ENCODE assay signal across 18 cellular contexts in the genomic region with DNA sequence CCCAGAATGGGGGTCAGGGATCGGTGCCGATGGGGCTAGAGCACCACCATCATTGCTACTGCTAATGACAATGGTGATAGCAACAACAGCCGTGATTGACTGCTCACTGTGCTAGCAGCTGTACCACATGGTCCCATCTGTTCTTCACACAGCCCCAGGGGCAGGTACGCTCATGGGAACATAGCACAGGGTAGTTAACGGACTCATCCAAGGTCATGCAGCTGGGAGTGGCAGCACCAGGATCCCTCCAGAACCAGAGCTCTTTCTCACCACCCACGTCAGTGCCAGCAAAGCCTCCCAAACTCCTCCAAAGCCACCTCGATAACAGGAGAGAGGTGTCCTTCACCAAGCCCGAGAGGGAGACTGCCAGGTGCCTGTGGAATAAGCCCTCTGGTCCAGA. TPM values are rescaled to one million over a fixed set of nuclear protein-coding genes. Genes with fewer than 3 reads are reported as not detected.
A peak's percentile ranks its signal among the peaks of the same experiment; 100 is the strongest.
DNase-seq lines count a peak whose midpoint lies in the region; ATAC-seq and TF ChIP-seq lines count a peak whose summit lies in the region.
"Had no signal": no experiment of that assay in that cellular context is flagged by ENCODE, and none has a peak within 500 bp of the region (broad histone marks: within the 10 kb centered on the region; RNA-seq: fewer than 3 reads in every experiment).

No MANE protein-coding gene starts in this region.

- no TSS peak for BruUV-seq in Caco-2 (replicated peaks; lab: Mats Ljungman, UMichigan)

- H3K27ac ChIP-seq in BLaER1 = no peak overlapping the region
- H3K27ac ChIP-seq in RWPE2 (ENCODE audit: poor library complexity, severe bottlenecking) = no peak overlapping the region
- no peak overlapping the region for H3K27ac ChIP-seq in effector memory CD4-positive, alpha-beta T cell (ENCODE audit: insufficient read depth, low read length, poor library complexity, severe bottlenecking)
- H3K27ac ChIP-seq: A549, RWPE1, SJCRH30 had no signal

- H3K4me1 ChIP-seq in BLaER1 (peaks cover 14% of the 10 kb centered on the region), RWPE2 (ENCODE audit: insufficient read depth, poor library complexity, severe bottlenecking) (no peaks in the 10 kb centered on the region), Caco-2 (no peaks in the 10 kb centered on the region)
- peaks cover 8% of the 10 kb centered on the region for H3K4me1 ChIP-seq in effector memory CD4-positive, alpha-beta T cell (ENCODE audit: control insufficient read depth, insufficient read depth, low read length, poor library complexity, severe bottlenecking)
- H3K4me1 ChIP-seq: SJCRH30 had no signal

- H3K27me3 Mint-ChIP-seq in activated CD4-positive, alpha-beta T cell treated with anti-CD3 and anti-CD28 coated beads for 36 hours = no peaks in the 10 kb centered on the region
- no peaks in the 10 kb centered on the region for H3K27me3 Mint-ChIP-seq in Caco-2 (ENCODE audit: insufficient read depth, unreplicated experiment)
- H3K27me3 Mint-ChIP-seq: IgD-negative memory B cell had no signal

- intact Hi-C loops in posterior vena cava (cut with DNase I) (loop anchor here in 1 of 2 donors (10.0 kb wide), 1 partner anchor 142 kb away; no protein-coding TSS in a partner anchor), Caco-2 (cut with micrococcal nuclease; ENCODE audit: unreplicated experiment) (no loop called here)
- intact Hi-C loops in activated CD4-positive, alpha-beta T cell treated with anti-CD3 and anti-CD28 coated beads for 36 hours (cut with DNase I, micrococcal nuclease) = no loop called here

- no peaks in the 10 kb centered on the region for H4K20me1 ChIP-seq in BLaER1

- no peak for TF ChIP-seq CTCF in RWPE2 (IDR thresholded peaks at IDR 0.05; ENCODE audit: poor library complexity, severe bottlenecking)
- TF ChIP-seq CTCF in Caco-2 (IDR thresholded peaks at IDR 0.05; ENCODE audit: insufficient read depth in 1 of 2, low read depth in 1 of 2, low read length in 1 of 2, severe bottlenecking in 1 of 2, unreplicated experiment in 1 of 2) = no peak

- POLR2A ChIA-PET in activated CD4-positive, alpha-beta T cell treated with anti-CD3 and anti-CD28 coated beads for 36 hours (lab: Charles Lee) = interaction anchor here (0.7 kb wide), 1 partner anchor 127 kb away, joined by 5 read pairs; no protein-coding TSS in a partner anchor
- POLR2A ChIA-PET in Caco-2 (lab: Charles Lee) = no interaction called here

- no peak overlapping the region for H3K4me2 ChIP-seq in BLaER1
- H3K4me2 ChIP-seq: A549 had no signal

- H3K4me3 ChIP-seq in BLaER1 = no peak overlapping the region
- H3K4me3 ChIP-seq in RWPE2 (ENCODE audit: severe bottlenecking) = no peak overlapping the region
- H3K4me3 ChIP-seq in effector memory CD4-positive, alpha-beta T cell (ENCODE audit: insufficient read depth, low read depth, low read length, poor library complexity, severe bottlenecking) = no peak overlapping the region
- no peak overlapping the region for H3K4me3 ChIP-seq in Caco-2 (ENCODE audit: low read depth, low read length)
- H3K4me3 ChIP-seq: A549, HAP-1, SJCRH30 had no signal

- no peak overlapping the region for H3K4me3 Mint-ChIP-seq in activated CD4-positive, alpha-beta T cell treated with anti-CD3 and anti-CD28 coated beads for 36 hours
- H3K4me3 Mint-ChIP-seq in Caco-2 (ENCODE audit: unreplicated experiment) = no peak overlapping the region
- H3K4me3 Mint-ChIP-seq: CD14-positive monocyte had no signal

- DNase-seq in NCI-H1694 treated with DMSO at 0.1 percent for 48 hours (lab: John Stamatoyannopoulos, UW) (peak; percentile 75), RWPE2 (ENCODE audit: low spot score) (peak; percentile 22), posterior vena cava (ENCODE audit: low spot score) (peak; percentile 56), Caco-2 (no peak)
- no peak for DNase-seq in activated CD4-positive, alpha-beta T cell treated with anti-CD3 and anti-CD28 coated beads for 36 hours
- no peak for DNase-seq in effector memory CD4-positive, alpha-beta T cell
- DNase-seq: EL, NCI-H1417, NCI-H2029, NCI-H510A had no signal

- peaks cover 2% of the 10 kb centered on the region for H3K36me3 Mint-ChIP-seq in activated CD4-positive, alpha-beta T cell treated with anti-CD3 and anti-CD28 coated beads for 36 hours (ENCODE audit: low read depth)
- H3K36me3 Mint-ChIP-seq in Caco-2 (ENCODE audit: insufficient read depth, unreplicated experiment) = peaks cover 9% of the 10 kb centered on the region
- H3K36me3 Mint-ChIP-seq: IgD-negative memory B cell had no signal

- ATAC-seq in RWPE2 (ENCODE audit: low read depth) (no peak), GM21576 (IDR thresholded peaks at IDR 0.05; ENCODE audit: unreplicated experiment) (no peak)
- no peak for ATAC-seq in activated CD4-positive, alpha-beta T cell treated with anti-CD3 and anti-CD28 coated beads for 36 hours

- CTCF ChIA-PET in activated CD4-positive, alpha-beta T cell treated with anti-CD3 and anti-CD28 coated beads for 36 hours (lab: Charles Lee) = interaction anchor here (0.7 to 1.7 kb wide), 3 partner anchors 8 to 1350 kb away, joined by 3 to 5 read pairs (median 4); a partner anchor contains a TSS
- CTCF ChIA-PET in Caco-2 (lab: Charles Lee) = no interaction called here

- no peaks in the 10 kb centered on the region for H3K9me3 Mint-ChIP-seq in activated CD4-positive, alpha-beta T cell treated with anti-CD3 and anti-CD28 coated beads for 36 hours (ENCODE audit: low read depth)
- no peaks in the 10 kb centered on the region for H3K9me3 Mint-ChIP-seq in Caco-2 (ENCODE audit: unreplicated experiment)
- H3K9me3 Mint-ChIP-seq: CD14-positive monocyte, IgD-negative memory B cell had no signal

- no peak overlapping the region for H3K27ac Mint-ChIP-seq in activated CD4-positive, alpha-beta T cell treated with anti-CD3 and anti-CD28 coated beads for 36 hours
- H3K27ac Mint-ChIP-seq in Caco-2 (ENCODE audit: unreplicated experiment) = no peak overlapping the region

- H3K9ac ChIP-seq in BLaER1 = 0 out of 2 replicates have a peak overlapping the region, but pooled peaks have one; percentile 24

- H3K36me3 ChIP-seq in BLaER1 = no peaks in the 10 kb centered on the region
- H3K36me3 ChIP-seq in RWPE2 (ENCODE audit: low read depth) = no peaks in the 10 kb centered on the region
- H3K36me3 ChIP-seq in effector memory CD4-positive, alpha-beta T cell (ENCODE audit: control insufficient read depth, insufficient read depth, low read length) = no peaks in the 10 kb centered on the region
- no peaks in the 10 kb centered on the region for H3K36me3 ChIP-seq in Caco-2 (ENCODE audit: control insufficient read depth, insufficient read depth, low read length)
- H3K36me3 ChIP-seq: HAP-1, SJCRH30 had no signal

- H3K9me3 ChIP-seq in BLaER1 (no peaks in the 10 kb centered on the region), RWPE2 (ENCODE audit: severe bottlenecking) (no peaks in the 10 kb centered on the region), Caco-2 (no peaks in the 10 kb centered on the region)
- H3K9me3 ChIP-seq in effector memory CD4-positive, alpha-beta T cell (ENCODE audit: control insufficient read depth, low read length) = no peaks in the 10 kb centered on the region
- H3K9me3 ChIP-seq: A549, HAP-1, SJCRH30 had no signal

- peaks cover 6% of the 10 kb centered on the region for H3K4me1 Mint-ChIP-seq in activated CD4-positive, alpha-beta T cell treated with anti-CD3 and anti-CD28 coated beads for 36 hours
- no peaks in the 10 kb centered on the region for H3K4me1 Mint-ChIP-seq in Caco-2 (ENCODE audit: low read depth, unreplicated experiment)

- H3K27me3 ChIP-seq in BLaER1 = no peaks in the 10 kb centered on the region
- H3K27me3 ChIP-seq in RWPE2 (ENCODE audit: insufficient read depth, poor library complexity, severe bottlenecking) = no peaks in the 10 kb centered on the region
- no peaks in the 10 kb centered on the region for H3K27me3 ChIP-seq in effector memory CD4-positive, alpha-beta T cell (replicated peaks; ENCODE audit: control insufficient read depth, insufficient read depth, low read length, poor library complexity, severe bottlenecking)
- H3K27me3 ChIP-seq in Caco-2 (replicated peaks; ENCODE audit: control insufficient read depth, insufficient read depth, low read length) = no peaks in the 10 kb centered on the region
- H3K27me3 ChIP-seq: SJCRH30 had no signal

RNA-seq across cellular contexts. Expression of a gene that starts 11.2 kb away (rescaled TPM):
- total RNA-seq in posterior vena cava (100 to 1,000 TPM; 421 to 510 TPM), Caco-2 (2022) (349 and 351 TPM in 2 replicates)
- 100 to 1,000 TPM; 283 to 293 TPM for total RNA-seq in activated CD4-positive, alpha-beta T cell treated with anti-CD3 and anti-CD28 coated beads for 36 hours

Comparison
In these comparisons a context has a peak if more than half of its experiments do, and no peak if none do; other contexts are left out.
1. DNase-seq: peak in NCI-H1694 treated with DMSO at 0.1 percent for 48 hours (single experiment), RWPE2 (single experiment) and posterior vena cava (single experiment); none in activated CD4-positive, alpha-beta T cell treated with anti-CD3 and anti-CD28 coated beads for 36 hours (single experiment), effector memory CD4-positive, alpha-beta T cell (0 of 3) and Caco-2 (0 of 2).